8 cellular contexts compared by ENCODE assay signal in the genomic region with DNA sequence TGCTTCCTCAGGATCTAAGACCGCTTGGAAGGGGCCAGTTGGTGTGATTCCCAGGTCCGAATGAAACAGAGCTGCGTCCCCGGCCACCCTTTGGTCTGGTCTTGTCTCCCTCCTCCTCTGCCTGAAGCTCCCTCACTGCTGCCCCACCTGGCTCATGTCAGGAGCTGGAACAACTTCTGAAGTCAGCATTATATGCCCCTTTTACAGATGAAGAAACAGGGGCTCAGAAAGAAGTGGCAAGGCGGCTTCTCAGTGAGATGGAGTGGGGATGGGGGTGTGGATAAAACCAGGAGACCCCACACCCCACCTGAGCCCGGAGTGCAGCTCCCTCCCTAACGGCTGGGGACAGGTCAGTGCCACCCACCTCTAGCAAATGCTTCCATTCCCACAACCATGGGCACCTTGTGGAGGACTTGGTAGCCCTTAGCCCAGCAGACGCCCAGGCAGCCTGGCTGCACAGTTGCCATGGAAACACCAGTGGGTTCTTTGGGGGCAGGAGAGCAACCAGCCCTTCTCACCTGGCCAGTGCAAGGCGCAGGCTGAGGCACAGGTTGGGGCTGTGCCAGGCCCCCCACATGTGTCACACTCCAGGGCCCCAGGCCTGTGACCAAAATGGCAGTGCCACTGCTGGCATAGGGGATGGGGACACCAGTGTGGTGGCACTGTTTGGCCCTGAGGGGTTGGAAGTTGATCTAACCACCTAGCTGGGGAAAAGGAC. TPM values are rescaled to one million over a fixed set of nuclear protein-coding genes. Genes with fewer than 3 reads are reported as not detected.
DNase-seq lines count a peak whose midpoint lies in the region; ATAC-seq and TF ChIP-seq lines count a peak whose summit lies in the region.

No MANE protein-coding gene starts in this region.

- H3K36me3 Mint-ChIP-seq in natural killer cell, result no peaks in the 10 kb centered on the region
- H3K36me3 Mint-ChIP-seq in natural killer cell treated with Interleukin-12 subunit alpha and Interleukin-12 subunit beta and Interleukin-15 and Interleukin-18, amount 100 ng/mL, for 72 hours, result no peaks in the 10 kb centered on the region
- H3K36me3 Mint-ChIP-seq in MCF 10A (ENCODE audit: insufficient read depth, unreplicated experiment), result no peaks in the 10 kb centered on the region

- intact Hi-C loops in natural killer cell (cut with micrococcal nuclease), result no loop called here
- intact Hi-C loops in MCF 10A (cut with micrococcal nuclease), result no loop called here
- intact Hi-C loops in aorta (cut with DNase I), result no loop called here

- H3K4me3 ChIP-seq in mesodermal cell (ENCODE audit: extremely low read depth, insufficient read depth, low read length, poor library complexity, severe bottlenecking), result no peak overlapping the region
- no peak overlapping the region for H3K4me3 ChIP-seq in aorta (ENCODE audit: low read length in 2 of 2)

- POLR2A ChIA-PET in MCF 10A (lab: Yijun Ruan, JAX), result interaction anchor here (0.7 to 1.2 kb wide), 3 partner anchors 19 to 51 kb away, joined by 3 read pairs; no protein-coding TSS in a partner anchor

- H3K9me3 Mint-ChIP-seq in natural killer cell (no peaks in the 10 kb centered on the region), MCF 10A (ENCODE audit: unreplicated experiment) (no peaks in the 10 kb centered on the region)
- H3K9me3 Mint-ChIP-seq in natural killer cell treated with Interleukin-12 subunit alpha and Interleukin-12 subunit beta and Interleukin-15 and Interleukin-18, amount 100 ng/mL, for 72 hours, result no peaks in the 10 kb centered on the region

- H3K4me3 Mint-ChIP-seq in natural killer cell (no peak overlapping the region), MCF 10A (ENCODE audit: unreplicated experiment) (no peak overlapping the region)
- no peak overlapping the region for H3K4me3 Mint-ChIP-seq in natural killer cell treated with Interleukin-12 subunit alpha and Interleukin-12 subunit beta and Interleukin-15 and Interleukin-18, amount 100 ng/mL, for 72 hours

- no peak for ATAC-seq in natural killer cell
- ATAC-seq in natural killer cell treated with Interleukin-12 subunit alpha and Interleukin-12 subunit beta and Interleukin-15 and Interleukin-18, amount 100 ng/mL, for 72 hours, result no peak
- ATAC-seq in aorta (ENCODE audit: low FRiP score), result no peak
- ATAC-seq in GM19455 (IDR thresholded peaks at IDR 0.05; ENCODE audit: unreplicated experiment), result no peak

- no peaks in the 10 kb centered on the region for H3K27me3 Mint-ChIP-seq in natural killer cell (ENCODE audit: low read depth in 2 of 2)
- no peaks in the 10 kb centered on the region for H3K27me3 Mint-ChIP-seq in natural killer cell treated with Interleukin-12 subunit alpha and Interleukin-12 subunit beta and Interleukin-15 and Interleukin-18, amount 100 ng/mL, for 72 hours
- H3K27me3 Mint-ChIP-seq in MCF 10A (ENCODE audit: insufficient read depth, unreplicated experiment), result no peaks in the 10 kb centered on the region

- TF ChIP-seq CTCF in natural killer cell (IDR thresholded peaks at IDR 0.05) (no peak), MCF 10A (IDR thresholded peaks at IDR 0.05; ENCODE audit: unreplicated experiment) (no peak)

- H3K27ac Mint-ChIP-seq in natural killer cell (peak overlapping the region; percentile 36 to 64), MCF 10A (ENCODE audit: low read depth, unreplicated experiment) (peak overlapping the region; percentile 90)
- peak overlapping the region in 1 of 2 donors; percentile 68 for H3K27ac Mint-ChIP-seq in natural killer cell treated with Interleukin-12 subunit alpha and Interleukin-12 subunit beta and Interleukin-15 and Interleukin-18, amount 100 ng/mL, for 72 hours

- peak overlapping the region; percentile 95 for H3K27ac ChIP-seq in mesodermal cell (ENCODE audit: low read depth, low read length, severe bottlenecking)
- peak overlapping the region; percentile 66 to 73 for H3K27ac ChIP-seq in aorta (ENCODE audit: low read depth in 1 of 2, low read length in 2 of 2)

- peaks cover 35 to 70% of the 10 kb centered on the region in 2 donors for H3K4me1 Mint-ChIP-seq in natural killer cell
- peaks cover 38 to 51% of the 10 kb centered on the region in 2 donors for H3K4me1 Mint-ChIP-seq in natural killer cell treated with Interleukin-12 subunit alpha and Interleukin-12 subunit beta and Interleukin-15 and Interleukin-18, amount 100 ng/mL, for 72 hours (ENCODE audit: low read depth in 2 of 2)
- peaks cover 40% of the 10 kb centered on the region for H3K4me1 Mint-ChIP-seq in MCF 10A (ENCODE audit: insufficient read depth, unreplicated experiment)

- BruUV-seq in MCF 10A (replicated peaks; lab: Mats Ljungman, UMichigan), result no TSS peak

- WGBS in mesodermal cell (ENCODE audit: insufficient coverage in 2 of 2), 2 experiments, result 72 to 77% methylated on average over 6 to 7 of the region's 9 CpGs
- 68 to 72% methylated on average over 9 of the region's 9 CpGs for WGBS in aorta, 2 donors

- peaks cover 95% of the 10 kb centered on the region for H3K4me1 ChIP-seq in mesodermal cell (ENCODE audit: control insufficient read depth, insufficient read depth, low read length, poor library complexity, severe bottlenecking)
- peaks cover 5 to 9% of the 10 kb centered on the region in 2 donors for H3K4me1 ChIP-seq in aorta (ENCODE audit: control insufficient read depth in 1 of 2, insufficient read depth in 2 of 2, low read length in 2 of 2)

- CTCF ChIA-PET in MCF 10A (lab: Yijun Ruan, JAX), result interaction anchor here (1.2 to 4.8 kb wide), 2 partner anchors 13 to 67 kb away, joined by 4 to 23 read pairs; no protein-coding TSS in a partner anchor

- peaks cover 21% of the 10 kb centered on the region for H3K36me3 ChIP-seq in mesodermal cell (ENCODE audit: control insufficient read depth, insufficient read depth, low read length)
- H3K36me3 ChIP-seq in aorta (ENCODE audit: control insufficient read depth in 1 of 2, insufficient read depth in 2 of 2, low read length in 1 of 2), result no peaks in the 10 kb centered on the region

- no peaks in the 10 kb centered on the region for H3K27me3 ChIP-seq in aorta (ENCODE audit: control insufficient read depth in 1 of 2, insufficient read depth in 2 of 2, low read length in 1 of 2)

- H3K9me3 ChIP-seq in mesodermal cell (ENCODE audit: control insufficient read depth, low read length) (no peaks in the 10 kb centered on the region), aorta (ENCODE audit: control insufficient read depth, low read length) (no peaks in the 10 kb centered on the region)

- no peak for DNase-seq in natural killer cell
- no peak for DNase-seq in natural killer cell treated with Interleukin-12 subunit alpha and Interleukin-12 subunit beta and Interleukin-15 and Interleukin-18, amount 100 ng/mL, for 72 hours (ENCODE audit: low spot score)
- DNase-seq in MCF 10A (ENCODE audit: unreplicated experiment), result no peak
- peak in 1 of 2 donors; percentile 68 for DNase-seq in aorta
- no peak for DNase-seq in OCI-M2 (lab: John Stamatoyannopoulos, UW; ENCODE audit: unreplicated experiment)
- DNase-seq in NOMO-1 treated with DMSO at 0.1 percent for 48 hours (lab: John Stamatoyannopoulos, UW; ENCODE audit: unreplicated experiment), result no peak

RNA-seq across cellular contexts. Expression of a gene that starts 31.9 kb away (rescaled TPM):
- 10 to 100 TPM; 47.2 to 70.1 (median 50.7) TPM for total RNA-seq in natural killer cell
- total RNA-seq in natural killer cell treated with Interleukin-12 subunit alpha and Interleukin-12 subunit beta and Interleukin-15 and Interleukin-18, amount 100 ng/mL, for 72 hours, result 10 to 100 TPM; 33.7 to 53.9 TPM
- 40.0 and 46.8 TPM in 2 replicates for total RNA-seq in MCF 10A (2022)
- polyA plus RNA-seq in mesodermal cell (2013, experiment 1 of 2), result 279 TPM
- polyA plus RNA-seq in mesodermal cell (2013, experiment 2 of 2), result 263 TPM
- total RNA-seq in aorta, result 100 to 1,000 TPM; 135 to 155 TPM
- polyA plus RNA-seq in aorta, result 100 to 1,000 TPM in 1 of 2 donors, 10 to 100 TPM in 1; 12.1 to 112 TPM
